In genomic region chr5:173730610-173731302, GRCh38 we compare ENCODE assay signal across 14 cellular contexts.
"Had no signal": no experiment of that assay in that cellular context is flagged by ENCODE, and none has a peak within 500 bp of the region (broad histone marks: within the 10 kb centered on the region; RNA-seq: fewer than 3 reads in every experiment).

No MANE protein-coding gene starts in this region.

- H3K36me3 ChIP-seq: esophagus muscularis mucosa, right atrium auricular region, tibial artery, WERI-Rb-1 had no signal

- H3K4me1 ChIP-seq: esophagus muscularis mucosa, right atrium auricular region, tibial artery had no signal

- H3K9me3 Mint-ChIP-seq: activated CD4-positive, alpha-beta memory T cell treated with anti-CD3 and anti-CD28 coated beads, Interleukin-2, amount 10 ng/mL, durations not matched to agents 7 days and 5 days had no signal

- H3K36me3 Mint-ChIP-seq: activated naive CD8-positive, alpha-beta T cell treated with anti-CD3 and anti-CD28 coated beads, Interleukin-2, amount 10 ng/mL, durations not matched to agents 7 days and 5 days had no signal

- H3K4me1 Mint-ChIP-seq: activated CD4-positive, alpha-beta memory T cell treated with anti-CD3 and anti-CD28 coated beads, Interleukin-2, amount 10 ng/mL, durations not matched to agents 7 days and 5 days; activated CD4-positive, alpha-beta T cell treated with anti-CD3 and anti-CD28 coated beads for 36 hours; activated naive CD8-positive, alpha-beta T cell treated with anti-CD3 and anti-CD28 coated beads, Interleukin-2, amount 10 ng/mL, durations not matched to agents 7 days and 5 days had no signal

- H3K27ac Mint-ChIP-seq: activated CD4-positive, alpha-beta memory T cell treated with anti-CD3 and anti-CD28 coated beads, Interleukin-2, amount 10 ng/mL, durations not matched to agents 7 days and 5 days; activated CD4-positive, alpha-beta T cell treated with anti-CD3 and anti-CD28 coated beads for 36 hours; activated naive CD8-positive, alpha-beta T cell treated with anti-CD3 and anti-CD28 coated beads, Interleukin-2, amount 10 ng/mL, durations not matched to agents 7 days and 5 days had no signal

- H3K9me3 ChIP-seq: tibial artery had no signal

- H3K27me3 ChIP-seq: esophagus muscularis mucosa, right atrium auricular region had no signal

- H3K27ac ChIP-seq: esophagus muscularis mucosa, right atrium auricular region, skin epidermis, tibial artery, WERI-Rb-1 had no signal

- H3K4me3 ChIP-seq: esophagus muscularis mucosa, right atrium auricular region, skin epidermis, tibial artery had no signal

- H3K4me3 Mint-ChIP-seq: activated CD4-positive, alpha-beta memory T cell treated with anti-CD3 and anti-CD28 coated beads, Interleukin-2, amount 10 ng/mL, durations not matched to agents 7 days and 5 days; activated CD4-positive, alpha-beta T cell treated with anti-CD3 and anti-CD28 coated beads for 36 hours; activated naive CD8-positive, alpha-beta T cell treated with anti-CD3 and anti-CD28 coated beads, Interleukin-2, amount 10 ng/mL, durations not matched to agents 7 days and 5 days had no signal

- FAIRE-seq: bronchial epithelial cell had no signal

- H3K27me3 Mint-ChIP-seq: activated CD4-positive, alpha-beta memory T cell treated with anti-CD3 and anti-CD28 coated beads, Interleukin-2, amount 10 ng/mL, durations not matched to agents 7 days and 5 days; activated CD4-positive, alpha-beta T cell treated with anti-CD3 and anti-CD28 coated beads for 36 hours had no signal

- DNase-seq: activated CD4-positive, alpha-beta memory T cell treated with anti-CD3 and anti-CD28 coated beads, Interleukin-2, amount 10 ng/mL, durations not matched to agents 7 days and 5 days; activated CD4-positive, alpha-beta T cell treated with anti-CD3 and anti-CD28 coated beads for 36 hours; activated naive CD8-positive, alpha-beta T cell treated with anti-CD3 and anti-CD28 coated beads, Interleukin-2, amount 10 ng/mL, durations not matched to agents 7 days and 5 days; activated T-cell treated with anti-CD3 and anti-CD28 coated beads, Interleukin-2, amount 50 U/mL, for 48 hours; foreskin fibroblast; mesendoderm; stimulated activated CD4-positive, alpha-beta T cell treated with anti-CD3 and anti-CD28 coated beads, Interleukin-4, amount 100 ng/mL, for 4 hours; tibial artery; WERI-Rb-1 had no signal

- ATAC-seq: activated CD4-positive, alpha-beta T cell treated with anti-CD3 and anti-CD28 coated beads for 36 hours; left lobe of liver had no signal
